1 cellular context compared by ENCODE assay signal in genomic region chr7:114081606-114082425, GRCh38.
TF ChIP-seq lines count a peak whose summit lies in the region.

No MANE protein-coding gene starts in this region.

TF ChIP-seq in GM23338, 12 proteins besides CTCF, POLR2A, EP300 and RAD21 (continued from another document):
- TF ChIP-seq ETS1 (IDR thresholded peaks at IDR 0.05) (no peak), POLR2AphosphoS5 (IDR thresholded peaks at IDR 0.05; ENCODE audit: low read depth) (no peak)
TF ChIP-seq in GM23338: peak in this region for 0.
